ENCODE assay signal across 2 cellular contexts in the genomic region with DNA sequence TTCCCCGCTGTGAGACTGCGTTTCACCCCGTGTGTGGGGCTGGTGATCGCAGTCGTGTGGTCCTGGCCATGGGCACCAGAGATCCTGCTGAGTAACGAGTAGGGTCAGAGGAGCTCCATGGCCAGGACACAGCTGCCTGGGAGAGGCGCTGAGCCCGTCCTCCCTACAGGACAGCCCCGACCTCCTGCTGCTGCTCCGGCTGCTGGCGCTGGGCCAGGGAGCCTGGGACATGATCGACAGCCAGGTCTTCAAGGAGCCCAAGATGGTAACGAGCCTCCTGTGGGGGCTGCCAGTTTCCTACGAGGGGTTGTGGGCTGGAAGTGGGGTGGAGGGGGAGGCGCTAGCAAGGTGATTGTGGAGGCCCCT.
TF ChIP-seq lines count a peak whose summit lies in the region.

No MANE protein-coding gene starts in this region.

TF ChIP-seq in HEK293, 187 proteins besides CTCF, POLR2A, EP300 and RAD21:
- TF ChIP-seq ZIC2 (tag by site-specific recombination; IDR thresholded peaks at IDR 0.05) (peak; percentile 83), ZEB2 (tag by site-specific recombination; IDR thresholded peaks at IDR 0.05) (no peak)

TF ChIP-seq in K562, 482 proteins besides CTCF, POLR2A, EP300 and RAD21:
- TF ChIP-seq NFIC (IDR thresholded peaks at IDR 0.05) (peak; percentile 75), RBFOX2 (IDR thresholded peaks at IDR 0.05; ENCODE audit: low read depth, low read length) (peak; percentile 35; the same call in 1 of the 2 replicates), POLR2G (IDR thresholded peaks at IDR 0.05; ENCODE audit: low read depth, low read length) (0 out of 2 replicates have a peak, but pooled peaks have one; percentile 17)
- TF ChIP-seq, protein P1, sequence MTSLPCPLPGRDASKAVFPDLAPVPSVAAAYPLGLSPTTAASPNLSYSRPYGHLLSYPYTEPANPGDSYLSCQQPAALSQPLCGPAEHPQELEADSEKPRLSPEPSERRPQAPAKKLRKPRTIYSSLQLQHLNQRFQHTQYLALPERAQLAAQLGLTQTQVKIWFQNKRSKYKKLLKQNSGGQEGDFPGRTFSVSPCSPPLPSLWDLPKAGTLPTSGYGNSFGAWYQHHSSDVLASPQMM (CRISPR knock-in tag; IDR thresholded peaks at IDR 0.05), result no peak
